15 cellular contexts compared by ENCODE assay signal in the genomic region with DNA sequence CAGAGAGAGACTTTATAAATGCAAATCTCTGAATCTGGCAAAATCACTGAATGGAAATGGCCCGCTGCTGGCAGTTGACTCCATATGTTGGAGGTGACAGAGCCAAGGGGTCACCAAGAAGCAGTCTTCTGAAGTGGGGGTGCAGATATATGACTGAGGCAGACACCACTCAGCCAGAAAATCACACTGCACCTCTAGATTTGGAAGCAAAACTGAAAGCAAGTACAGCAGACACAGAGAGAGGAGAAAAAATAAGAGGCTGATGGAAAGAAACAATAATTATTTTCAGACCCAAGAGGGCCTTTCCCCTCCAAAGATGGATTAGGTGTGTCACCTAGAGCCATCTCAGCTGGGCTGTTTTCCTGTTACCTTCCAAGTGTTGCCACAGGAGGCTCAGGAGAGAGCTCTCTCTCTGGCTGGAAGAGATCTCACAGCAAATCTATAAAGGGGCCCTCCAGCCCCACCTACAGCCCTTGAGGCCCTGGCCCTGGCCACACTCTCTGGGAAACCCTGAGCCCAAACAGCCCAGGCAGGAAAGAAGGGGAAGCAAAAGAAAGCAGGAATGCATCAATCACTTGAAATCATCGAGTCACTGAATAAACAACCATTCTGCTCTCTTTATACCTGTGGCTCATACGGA.
"Had no signal": no experiment of that assay in that cellular context is flagged by ENCODE, and none has a peak within 500 bp of the region (broad histone marks: within the 10 kb centered on the region; RNA-seq: fewer than 3 reads in every experiment).

No MANE protein-coding gene starts in this region.

- H2AFZ ChIP-seq: parathyroid adenoma had no signal

- H3K4me1 ChIP-seq: parathyroid adenoma, thyroid gland had no signal

- DNase-seq: activated CD4-positive, alpha-beta T cell treated with anti-CD3 and anti-CD28 coated beads, Interleukin-2, amount 10 ng/mL, durations not matched to agents 24 days and 14 days; activated CD4-positive, CD25-positive, alpha-beta regulatory T cell; activated naive CD4-positive, alpha-beta T cell; hippocampal formation; immature natural killer cell; stimulated activated CD4-positive, alpha-beta T cell treated with anti-CD3 and anti-CD28 coated beads, Interleukin-12 subunit alpha, Interleukin-12 subunit beta, amount 100 ng/mL, for 4 hours; stimulated activated CD4-positive, alpha-beta T cell treated with anti-CD3 and anti-CD28 coated beads, Interleukin-2, amount 100 ng/mL, for 24 hours; SW 1271; thyroid gland had no signal

- H3K36me3 Mint-ChIP-seq: immature natural killer cell had no signal

- H3K36me3 ChIP-seq: ascending aorta, neutrophil, thyroid gland had no signal

- H3K9ac ChIP-seq: parathyroid adenoma had no signal

- FAIRE-seq: TTC549 had no signal

- H3K4me3 Mint-ChIP-seq: activated CD4-positive, alpha-beta T cell treated with anti-CD3 and anti-CD28 coated beads, Interleukin-2, amount 10 ng/mL, durations not matched to agents 24 days and 14 days; activated T-helper 1 cell treated with anti-CD3 and anti-CD28 coated beads, Interleukin-12 subunit alpha, Interleukin-12 subunit beta, Interleukin-2, Interleukin-4 antibody, amounts not matched to agents 30 ng/mL and 10 ng/mL and 1 ng/mL, durations not matched to agents 14 hours and 24 hours and 36 hours; immature natural killer cell had no signal

- H3K27ac ChIP-seq: ascending aorta, neutrophil, parathyroid adenoma, thyroid gland had no signal

- H3K4me1 Mint-ChIP-seq: activated CD4-positive, alpha-beta T cell treated with anti-CD3 and anti-CD28 coated beads, Interleukin-2, amount 10 ng/mL, durations not matched to agents 24 days and 14 days; immature natural killer cell had no signal

- H3K4me3 ChIP-seq: thyroid gland had no signal

- H3K27me3 ChIP-seq: ascending aorta, neutrophil, thyroid gland had no signal

- H3K9me3 Mint-ChIP-seq: activated CD4-positive, alpha-beta T cell treated with anti-CD3 and anti-CD28 coated beads, Interleukin-2, amount 10 ng/mL, durations not matched to agents 24 days and 14 days; activated T-helper 1 cell treated with anti-CD3 and anti-CD28 coated beads, Interleukin-12 subunit alpha, Interleukin-12 subunit beta, Interleukin-2, Interleukin-4 antibody, amounts not matched to agents 30 ng/mL and 10 ng/mL and 1 ng/mL, durations not matched to agents 14 hours and 24 hours and 36 hours had no signal

- H3K27me3 Mint-ChIP-seq: activated CD4-positive, alpha-beta T cell treated with anti-CD3 and anti-CD28 coated beads, Interleukin-2, amount 10 ng/mL, durations not matched to agents 24 days and 14 days had no signal

- H3K79me2 ChIP-seq: parathyroid adenoma had no signal

- H3K27ac Mint-ChIP-seq: activated CD4-positive, alpha-beta T cell treated with anti-CD3 and anti-CD28 coated beads, Interleukin-2, amount 10 ng/mL, durations not matched to agents 24 days and 14 days; activated T-helper 1 cell treated with anti-CD3 and anti-CD28 coated beads, Interleukin-12 subunit alpha, Interleukin-12 subunit beta, Interleukin-2, Interleukin-4 antibody, amounts not matched to agents 30 ng/mL and 10 ng/mL and 1 ng/mL, durations not matched to agents 14 hours and 24 hours and 36 hours; immature natural killer cell had no signal

- ATAC-seq: esophagus mucosa had no signal

- H3K9me3 ChIP-seq: ascending aorta, neutrophil, thyroid gland had no signal
